17 cellular contexts compared by ENCODE assay signal in genomic region chr11:134025086-134025437, GRCh38. TPM values are rescaled to one million over a fixed set of nuclear protein-coding genes. Genes with fewer than 3 reads are reported as not detected.
DNase-seq lines count a peak whose midpoint lies in the region; ATAC-seq lines count a peak whose summit lies in the region.
"Had no signal": no experiment of that assay in that cellular context is flagged by ENCODE, and none has a peak within 500 bp of the region (broad histone marks: within the 10 kb centered on the region; RNA-seq: fewer than 3 reads in every experiment).

No MANE protein-coding gene starts in this region.

- peaks cover 2% of the 10 kb centered on the region for H3K9me3 ChIP-seq in trophoblast cell (ENCODE audit: insufficient read depth, low read depth, low read length)
- H3K9me3 ChIP-seq: BLaER1 treated with 17β-estradiol and CSF1 and Interleukin-3, amounts not matched to agents 10 nM and 100 nM had no signal

- no peak overlapping the region for H2BK12ac ChIP-seq in trophoblast cell (ENCODE audit: low read length)

- WGBS in trophoblast cell (ENCODE audit: extremely low coverage, insufficient coverage, insufficient read length): no CpG with 5 or more reads among the region's 11 CpGs

- H3K14ac ChIP-seq in trophoblast cell (ENCODE audit: low read length): no peak overlapping the region

- no peak overlapping the region for H3K4me2 ChIP-seq in trophoblast cell (ENCODE audit: low read length)

- H2BK120ac ChIP-seq in trophoblast cell (ENCODE audit: insufficient read depth, low read length, poor library complexity): no peak overlapping the region

- H3K4ac ChIP-seq in trophoblast cell (ENCODE audit: low read depth, low read length): no peak overlapping the region

- no peak overlapping the region for H4K8ac ChIP-seq in trophoblast cell (ENCODE audit: low read depth, low read length)

- no peaks in the 10 kb centered on the region for H3K79me2 ChIP-seq in trophoblast cell (ENCODE audit: control insufficient read depth, insufficient read depth, low read length, poor library complexity)

- no peak overlapping the region for H2AFZ ChIP-seq in trophoblast cell (ENCODE audit: insufficient read depth, low read length, poor library complexity)

- no peak overlapping the region for H2AK5ac ChIP-seq in trophoblast cell (ENCODE audit: low read length)

- no peak overlapping the region for H3K18ac ChIP-seq in trophoblast cell (ENCODE audit: low read length)

- H3K27me3 Mint-ChIP-seq in activated CD4-positive, alpha-beta memory T cell treated with anti-CD3 and anti-CD28 coated beads, Interleukin-2, amount 10 ng/mL, durations not matched to agents 7 days and 5 days: peaks cover 13% of the 10 kb centered on the region

- peak; percentile 40 for DNase-seq in H7
- peak in 38 of 61 donors; percentile 27 to 74 (median 48) for DNase-seq in caudate nucleus (lab: John Stamatoyannopoulos, UW)
- peak; percentile 89 for DNase-seq in left ventricle myocardium superior
- no peak for DNase-seq in sciatic nerve (ENCODE audit: low spot score)
- DNase-seq in D341Med (ENCODE audit: low spot score): no peak
- no peak for DNase-seq in trophoblast cell
- no peak for DNase-seq in activated CD4-positive, alpha-beta memory T cell treated with anti-CD3 and anti-CD28 coated beads, Interleukin-2, amount 10 ng/mL, durations not matched to agents 7 days and 5 days
- DNase-seq: ACHN; activated CD4-positive, alpha-beta T cell treated with anti-CD3 and anti-CD28 coated beads, Interleukin-2, amount 10 ng/mL, durations not matched to agents 24 days and 14 days; immature natural killer cell; NCI-H1092; NCI-H1930 had no signal

- no peaks in the 10 kb centered on the region for H3K79me1 ChIP-seq in trophoblast cell (ENCODE audit: low read length)

- H3K23ac ChIP-seq in trophoblast cell (ENCODE audit: low read length): no peak overlapping the region

- POLR2A ChIA-PET in activated CD4-positive, alpha-beta memory T cell treated with anti-CD3 and anti-CD28 coated beads, Interleukin-2, amount 10 ng/mL, durations not matched to agents 7 days and 5 days (lab: Charles Lee): interaction anchor here (0.8 kb wide), 1 partner anchor 12 kb away, joined by 4 read pairs; no protein-coding TSS in a partner anchor

- no peaks in the 10 kb centered on the region for H3K36me3 ChIP-seq in H7 (replicated peaks; ENCODE audit: control insufficient read depth, insufficient read depth, low read length)
- H3K36me3 ChIP-seq in trophoblast cell (ENCODE audit: control insufficient read depth in 1 of 2, insufficient read depth in 2 of 2, low read length in 2 of 2): no peaks in the 10 kb centered on the region
- H3K36me3 ChIP-seq: BLaER1 treated with 17β-estradiol and CSF1 and Interleukin-3, amounts not matched to agents 10 nM and 100 nM had no signal

- H3K4me3 Mint-ChIP-seq in activated CD4-positive, alpha-beta memory T cell treated with anti-CD3 and anti-CD28 coated beads, Interleukin-2, amount 10 ng/mL, durations not matched to agents 7 days and 5 days: no peak overlapping the region
- H3K4me3 Mint-ChIP-seq: activated CD4-positive, alpha-beta T cell treated with anti-CD3 and anti-CD28 coated beads, Interleukin-2, amount 10 ng/mL, durations not matched to agents 24 days and 14 days; activated naive CD4-positive, alpha-beta T cell treated with anti-CD3 and anti-CD28 coated beads for 36 hours; immature natural killer cell had no signal

- H3K27ac ChIP-seq in caudate nucleus (ENCODE audit: low read depth, low read length) (no peak overlapping the region), trophoblast cell (ENCODE audit: low read depth, low read length) (no peak overlapping the region)
- H3K27ac ChIP-seq: VCaP had no signal

- peak; percentile 98 for ATAC-seq in left ventricle myocardium superior
- ATAC-seq in sciatic nerve: peak; percentile 48
- ATAC-seq: GM12878 had no signal

- H3K27me3 ChIP-seq in H7 (ENCODE audit: control insufficient read depth, insufficient read depth, low read length) (peaks cover 3% of the 10 kb centered on the region; the same call in 1 of the 2 replicates), trophoblast cell (ENCODE audit: insufficient read depth, low read length) (no peaks in the 10 kb centered on the region)
- H3K27me3 ChIP-seq: BLaER1 treated with 17β-estradiol and CSF1 and Interleukin-3, amounts not matched to agents 10 nM and 100 nM had no signal

- H4K12ac ChIP-seq in trophoblast cell (ENCODE audit: low read depth, low read length): no peak overlapping the region

- no peak overlapping the region for H3K27ac Mint-ChIP-seq in activated CD4-positive, alpha-beta memory T cell treated with anti-CD3 and anti-CD28 coated beads, Interleukin-2, amount 10 ng/mL, durations not matched to agents 7 days and 5 days
- H3K27ac Mint-ChIP-seq: activated CD4-positive, alpha-beta T cell treated with anti-CD3 and anti-CD28 coated beads, Interleukin-2, amount 10 ng/mL, durations not matched to agents 24 days and 14 days; activated naive CD4-positive, alpha-beta T cell treated with anti-CD3 and anti-CD28 coated beads for 36 hours; immature natural killer cell had no signal

- H3K4me1 Mint-ChIP-seq in activated CD4-positive, alpha-beta memory T cell treated with anti-CD3 and anti-CD28 coated beads, Interleukin-2, amount 10 ng/mL, durations not matched to agents 7 days and 5 days: peaks cover 26% of the 10 kb centered on the region
- H3K4me1 Mint-ChIP-seq: immature natural killer cell had no signal

- H3K36me3 Mint-ChIP-seq in activated CD4-positive, alpha-beta memory T cell treated with anti-CD3 and anti-CD28 coated beads, Interleukin-2, amount 10 ng/mL, durations not matched to agents 7 days and 5 days (ENCODE audit: low read depth): no peaks in the 10 kb centered on the region
- H3K36me3 Mint-ChIP-seq: immature natural killer cell had no signal

- H3K4me3 ChIP-seq in H7 (ENCODE audit: insufficient read depth, low read depth, low read length): no peak overlapping the region
- no peak overlapping the region for H3K4me3 ChIP-seq in trophoblast cell (ENCODE audit: low read depth, low read length)
- H3K4me3 ChIP-seq: BLaER1 treated with 17β-estradiol and CSF1 and Interleukin-3, amounts not matched to agents 10 nM and 100 nM; GM12878; skin epidermis had no signal

- peaks cover 0 to 3% of the 10 kb centered on the region in 2 experiments for H3K4me1 ChIP-seq in trophoblast cell (ENCODE audit: control insufficient read depth in 1 of 2, insufficient read depth in 2 of 2, low read length in 2 of 2)

- H3K9me3 Mint-ChIP-seq in activated CD4-positive, alpha-beta memory T cell treated with anti-CD3 and anti-CD28 coated beads, Interleukin-2, amount 10 ng/mL, durations not matched to agents 7 days and 5 days: no peaks in the 10 kb centered on the region
- H3K9me3 Mint-ChIP-seq: activated CD4-positive, alpha-beta T cell treated with anti-CD3 and anti-CD28 coated beads, Interleukin-2, amount 10 ng/mL, durations not matched to agents 24 days and 14 days; activated naive CD4-positive, alpha-beta T cell treated with anti-CD3 and anti-CD28 coated beads for 36 hours; immature natural killer cell had no signal

- no peak overlapping the region for H2BK5ac ChIP-seq in trophoblast cell (ENCODE audit: low read depth, low read length, poor library complexity)

- H4K91ac ChIP-seq in trophoblast cell (ENCODE audit: low read depth, low read length): no peak overlapping the region

- CTCF ChIA-PET in activated CD4-positive, alpha-beta memory T cell treated with anti-CD3 and anti-CD28 coated beads, Interleukin-2, amount 10 ng/mL, durations not matched to agents 7 days and 5 days (lab: Charles Lee): interaction anchor here (1.2 to 3.3 kb wide), 2 partner anchors 20 to 25 kb away, joined by 3 to 22 read pairs; no protein-coding TSS in a partner anchor

- H3K9ac ChIP-seq in trophoblast cell (ENCODE audit: low read length): no peak overlapping the region
- H3K9ac ChIP-seq: BLaER1 treated with 17β-estradiol and CSF1 and Interleukin-3, amounts not matched to agents 10 nM and 100 nM had no signal

- intact Hi-C loops in left ventricle myocardium superior (cut with micrococcal nuclease) (loop anchor here (10.0 kb wide), 1 partner anchor 60 kb away; no protein-coding TSS in a partner anchor), sciatic nerve (cut with DNase I) (no loop called here)

RNA-seq across cellular contexts. Expression of gene JAM3, which starts 43.8 kb away (rescaled TPM):
- total RNA-seq in H7 (2014; rRNA removed; shearing (Covaris generic)): 34.4 and 40.8 TPM in 2 replicates
- 18.3 TPM for total RNA-seq in left ventricle myocardium superior
- total RNA-seq in sciatic nerve: 126 TPM
- polyA plus RNA-seq in trophoblast cell (2013): 9.1 TPM in 2 replicates
- 1 to 10 TPM; 4.5 to 5.1 TPM for total RNA-seq in activated CD4-positive, alpha-beta memory T cell treated with anti-CD3 and anti-CD28 coated beads, Interleukin-2, amount 10 ng/mL, durations not matched to agents 7 days and 5 days

Comparison
In these comparisons a context has a peak if more than half of its experiments do, and no peak if none do; other contexts are left out.
1. DNase-seq: peak in H7 (single experiment), caudate nucleus (38 of 61) and left ventricle myocardium superior (single experiment); none in sciatic nerve (single experiment), D341Med (single experiment), trophoblast cell (0 of 2) and activated CD4-positive, alpha-beta memory T cell treated with anti-CD3 and anti-CD28 coated beads, Interleukin-2, amount 10 ng/mL, durations not matched to agents 7 days and 5 days (single experiment).